Comparison of ENCODE assay signal across 9 cellular contexts in genomic region chr20:51480507-51481270, GRCh38.
DNase-seq lines count a peak whose midpoint lies in the region; ATAC-seq, FAIRE-seq and TF ChIP-seq lines count a peak whose summit lies in the region.
"Had no signal": no experiment of that assay in that cellular context is flagged by ENCODE, and none has a peak within 500 bp of the region (broad histone marks: within the 10 kb centered on the region; RNA-seq: fewer than 3 reads in every experiment).

No MANE protein-coding gene starts in this region.

- no peaks in the 10 kb centered on the region for H3K27me3 ChIP-seq in trophoblast cell (ENCODE audit: insufficient read depth, low read length)
- no peaks in the 10 kb centered on the region for H3K27me3 ChIP-seq in lower lobe of right lung (ENCODE audit: low read depth)

- no peak overlapping the region for H4K12ac ChIP-seq in trophoblast cell (ENCODE audit: low read depth, low read length)

- H3K4me1 ChIP-seq in trophoblast cell (ENCODE audit: control insufficient read depth in 1 of 2, insufficient read depth in 2 of 2, low read length in 2 of 2) (peaks cover 5 to 11% of the 10 kb centered on the region in 2 experiments), lower lobe of right lung (no peaks in the 10 kb centered on the region)

- peak; percentile 52 for DNase-seq in GM19239 (ENCODE audit: insufficient read length, low spot score)
- DNase-seq in activated CD8-positive, alpha-beta memory T cell treated with anti-CD3 and anti-CD28 coated beads, Interleukin-2, amount 50 U/mL, for 24 hours (ENCODE audit: extremely low read depth), result peak; percentile 63
- DNase-seq in stimulated activated CD4-positive, alpha-beta T cell treated with anti-CD3 and anti-CD28 coated beads, TNF-alpha, amount 100 ng/mL, for 24 hours (ENCODE audit: low read depth in 3 of 3), result peak; percentile 56 to 75 (median 65)
- no peak for DNase-seq in NCI-H526 (lab: John Stamatoyannopoulos, UW)
- no peak for DNase-seq in trophoblast cell
- DNase-seq in urothelium cell line (ENCODE audit: low spot score), result no peak
- DNase-seq in lower lobe of right lung, result no peak

- H2BK5ac ChIP-seq in trophoblast cell (ENCODE audit: low read depth, low read length, poor library complexity), result no peak overlapping the region

- H2BK12ac ChIP-seq in trophoblast cell (ENCODE audit: low read length), result no peak overlapping the region

- no peak overlapping the region for H3K14ac ChIP-seq in trophoblast cell (ENCODE audit: low read length)

- no peak for TF ChIP-seq CTCF in lower lobe of right lung (IDR thresholded peaks at IDR 0.05)

- ATAC-seq in HG03066 (IDR thresholded peaks at IDR 0.05; ENCODE audit: low read depth, unreplicated experiment), result peak; percentile 71
- no peak for ATAC-seq in lower lobe of right lung

- H2AK5ac ChIP-seq in trophoblast cell (ENCODE audit: low read length), result no peak overlapping the region

- no peak overlapping the region for H4K8ac ChIP-seq in trophoblast cell (ENCODE audit: low read depth, low read length)

- no peak overlapping the region for H3K18ac ChIP-seq in trophoblast cell (ENCODE audit: low read length)

- H2AFZ ChIP-seq in trophoblast cell (ENCODE audit: insufficient read depth, low read length, poor library complexity), result no peak overlapping the region

- intact Hi-C loops in lower lobe of right lung (cut with DNase I), result no loop called here

- no CpG with 5 or more reads among the region's 14 CpGs for WGBS in trophoblast cell (ENCODE audit: extremely low coverage, insufficient coverage, insufficient read length)

- H3K79me2 ChIP-seq in trophoblast cell (ENCODE audit: control insufficient read depth, insufficient read depth, low read length, poor library complexity), result no peaks in the 10 kb centered on the region

- H3K36me3 ChIP-seq in trophoblast cell (ENCODE audit: control insufficient read depth in 1 of 2, insufficient read depth in 2 of 2, low read length in 2 of 2) (peaks cover 0 to 2% of the 10 kb centered on the region in 2 experiments), lower lobe of right lung (no peaks in the 10 kb centered on the region)

- no peak overlapping the region for H4K91ac ChIP-seq in trophoblast cell (ENCODE audit: low read depth, low read length)

- H3K9ac ChIP-seq in trophoblast cell (ENCODE audit: low read length), result no peak overlapping the region

- H3K4ac ChIP-seq in trophoblast cell (ENCODE audit: low read depth, low read length), result no peak overlapping the region

- H3K23ac ChIP-seq in trophoblast cell (ENCODE audit: low read length), result no peak overlapping the region

- no peak overlapping the region for H3K4me2 ChIP-seq in trophoblast cell (ENCODE audit: low read length)

- H3K4me3 ChIP-seq in trophoblast cell (ENCODE audit: low read depth, low read length) (no peak overlapping the region), lower lobe of right lung (no peak overlapping the region)

- FAIRE-seq in GM19239 (lab: Jason Lieb, UNC) (peak; percentile 93), urothelium cell line (lab: Jason Lieb, UNC) (no peak)

- H3K9me3 ChIP-seq in trophoblast cell (ENCODE audit: insufficient read depth, low read depth, low read length) (no peaks in the 10 kb centered on the region), lower lobe of right lung (no peaks in the 10 kb centered on the region)

- no peak overlapping the region for H2BK120ac ChIP-seq in trophoblast cell (ENCODE audit: insufficient read depth, low read length, poor library complexity)

- H3K27ac ChIP-seq in trophoblast cell (ENCODE audit: low read depth, low read length) (no peak overlapping the region), lower lobe of right lung (no peak overlapping the region)
- H3K27ac ChIP-seq: HL-60 had no signal

- H3K79me1 ChIP-seq in trophoblast cell (ENCODE audit: low read length), result no peaks in the 10 kb centered on the region

Comparison
In these comparisons a context has a peak if more than half of its experiments do, and no peak if none do; other contexts are left out.
1. DNase-seq: peak in GM19239 (single experiment), activated CD8-positive, alpha-beta memory T cell treated with anti-CD3 and anti-CD28 coated beads, Interleukin-2, amount 50 U/mL, for 24 hours (single experiment) and stimulated activated CD4-positive, alpha-beta T cell treated with anti-CD3 and anti-CD28 coated beads, TNF-alpha, amount 100 ng/mL, for 24 hours (3 of 3); none in NCI-H526 (0 of 2), trophoblast cell (0 of 2), urothelium cell line (single experiment) and lower lobe of right lung (single experiment).